Comparison of ENCODE assay signal across 8 cellular contexts in the genomic region with DNA sequence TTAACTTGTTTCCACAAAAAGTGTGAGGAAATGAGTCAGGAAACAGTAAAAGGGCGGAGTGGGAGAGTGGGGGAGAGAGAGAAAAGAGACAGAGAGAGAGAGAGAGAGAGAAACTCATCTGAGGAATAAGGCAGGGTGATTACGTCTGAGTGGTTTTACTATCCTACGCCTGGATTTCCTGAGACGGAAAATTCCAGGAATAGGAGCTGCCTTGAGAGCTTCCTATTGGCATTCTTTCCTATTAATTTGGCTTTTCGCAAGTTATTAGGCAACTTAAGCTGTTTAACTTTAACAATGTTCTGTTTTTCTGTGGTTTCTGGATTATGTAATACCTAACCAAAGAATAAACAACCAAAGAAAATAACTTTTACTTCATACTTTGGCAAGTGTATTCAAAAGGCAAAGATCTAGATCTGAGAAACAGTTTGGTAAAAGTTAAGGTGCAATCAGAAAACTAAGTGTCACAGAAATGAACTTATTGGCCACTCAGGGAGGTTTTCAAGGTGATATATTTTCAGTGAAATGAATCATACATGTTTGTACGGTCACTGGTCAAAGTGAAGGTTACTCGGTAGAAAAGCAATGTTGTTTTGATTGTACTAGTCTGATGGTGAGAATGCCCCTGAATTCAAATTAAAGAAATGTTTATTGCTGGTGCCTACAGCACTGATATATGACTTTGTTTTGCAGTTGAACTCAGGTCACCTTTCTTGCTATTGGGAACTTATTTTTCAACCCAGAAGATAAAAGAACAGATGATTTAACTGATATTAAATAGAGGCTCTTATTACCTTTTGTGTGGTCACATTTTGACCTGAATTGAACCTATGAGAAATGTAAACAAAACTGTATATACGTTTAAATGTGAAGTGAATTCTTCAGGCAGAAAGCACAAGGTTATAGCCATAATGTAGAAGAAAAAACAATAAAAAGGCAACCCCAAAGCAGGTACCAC. TPM values are rescaled to one million over a fixed set of nuclear protein-coding genes. Genes with fewer than 3 reads are reported as not detected.
A peak's percentile ranks its signal among the peaks of the same experiment; 100 is the strongest.
DNase-seq lines count a peak whose midpoint lies in the region; ATAC-seq, FAIRE-seq and TF ChIP-seq lines count a peak whose summit lies in the region.

No MANE protein-coding gene starts in this region.

- no peaks in the 10 kb centered on the region for H3K79me2 ChIP-seq in astrocyte (ENCODE audit: insufficient read depth, low read length)

- H3K4me3 Mint-ChIP-seq in CD8-positive, alpha-beta memory T cell: peak overlapping the region; percentile 65 to 84 (median 77)
- no peak overlapping the region for H3K4me3 Mint-ChIP-seq in astrocyte (ENCODE audit: unreplicated experiment)

- peak overlapping the region; percentile 35 for H3K9ac ChIP-seq in astrocyte (ENCODE audit: low read length)

- CTCF ChIA-PET in CD8-positive, alpha-beta memory T cell (lab: Charles Lee): interaction anchor here (1.8 kb wide), 1 partner anchor 9 kb away, joined by 5 read pairs; no protein-coding TSS in a partner anchor

- DNase-seq in CD8-positive, alpha-beta memory T cell: peak in 1 of 5 donors; percentile 5
- peak; percentile 70 for DNase-seq in NCI-H146 treated with DMSO at 0.1 percent for 48 hours (lab: John Stamatoyannopoulos, UW; ENCODE audit: unreplicated experiment)
- DNase-seq in astrocyte (ENCODE audit: low read depth): peak; percentile 96
- peak; percentile 94 for DNase-seq in kidney tubule cell (ENCODE audit: low spot score)
- DNase-seq in suprapubic skin (ENCODE audit: low spot score in 2 of 2): no peak
- no peak for DNase-seq in HuH-7 (ENCODE audit: low spot score)
- no peak for DNase-seq in epidermal melanocyte (ENCODE audit: insufficient read length, low spot score)

- peaks cover 17 to 25% (median 23%) of the 10 kb centered on the region in 3 donors for H3K4me1 Mint-ChIP-seq in CD8-positive, alpha-beta memory T cell
- peaks cover 15% of the 10 kb centered on the region for H3K4me1 Mint-ChIP-seq in astrocyte (ENCODE audit: low read depth, unreplicated experiment)

- H3K27ac Mint-ChIP-seq in CD8-positive, alpha-beta memory T cell: peak overlapping the region; percentile 31 to 92 (median 80)
- H3K27ac Mint-ChIP-seq in astrocyte (ENCODE audit: unreplicated experiment): peak overlapping the region; percentile 89

- ATAC-seq in GM21619 (IDR thresholded peaks at IDR 0.05; ENCODE audit: unreplicated experiment): peak; percentile 61

- peaks cover 0 to 3% (median 0%) of the 10 kb centered on the region in 5 donors for H3K9me3 Mint-ChIP-seq in CD8-positive, alpha-beta memory T cell
- H3K9me3 Mint-ChIP-seq in astrocyte (ENCODE audit: unreplicated experiment): peaks cover 7% of the 10 kb centered on the region

- no peak for FAIRE-seq in astrocyte (lab: Jason Lieb, UNC)

- TF ChIP-seq POLR2A in suprapubic skin (IDR thresholded peaks at IDR 0.05): no peak

- no peaks in the 10 kb centered on the region for H3K27me3 ChIP-seq in CD8-positive, alpha-beta memory T cell (ENCODE audit: insufficient read depth, low read length, poor library complexity, severe bottlenecking)
- no peaks in the 10 kb centered on the region for H3K27me3 ChIP-seq in astrocyte (ENCODE audit: insufficient read depth, low read length)
- H3K27me3 ChIP-seq in suprapubic skin: no peaks in the 10 kb centered on the region

- H4K20me1 ChIP-seq in astrocyte (ENCODE audit: insufficient read depth, low read length): no peaks in the 10 kb centered on the region

- 13% methylated on average over 8 of the region's 8 CpGs for WGBS in suprapubic skin

- H3K4me2 ChIP-seq in astrocyte (ENCODE audit: low read length): peak overlapping the region; percentile 72

- H3K9me3 ChIP-seq in CD8-positive, alpha-beta memory T cell (ENCODE audit: low read length): no peaks in the 10 kb centered on the region
- H3K9me3 ChIP-seq in astrocyte (ENCODE audit: insufficient read depth, low read depth, low read length): no peaks in the 10 kb centered on the region
- H3K9me3 ChIP-seq in suprapubic skin: no peaks in the 10 kb centered on the region

- H3K4me1 ChIP-seq in CD8-positive, alpha-beta memory T cell (ENCODE audit: insufficient read depth, low read length): peaks cover 16% of the 10 kb centered on the region
- H3K4me1 ChIP-seq in astrocyte (ENCODE audit: insufficient read depth, low read length) (peaks cover 17% of the 10 kb centered on the region), suprapubic skin (peaks cover 61% of the 10 kb centered on the region)

- TF ChIP-seq CTCF in astrocyte (IDR thresholded peaks at IDR 0.05; ENCODE audit: insufficient read depth, low read depth, low read length) (no peak), suprapubic skin (IDR thresholded peaks at IDR 0.05) (no peak)

- no peak overlapping the region for H2AFZ ChIP-seq in astrocyte (ENCODE audit: low read depth, low read length)

- H3K27ac ChIP-seq in CD8-positive, alpha-beta memory T cell (ENCODE audit: low read depth, low read length): no peak overlapping the region
- H3K27ac ChIP-seq in astrocyte (ENCODE audit: low read depth, low read length) (peak overlapping the region; percentile 23), suprapubic skin (peak overlapping the region; percentile 83)

- H3K27me3 Mint-ChIP-seq in CD8-positive, alpha-beta memory T cell: no peaks in the 10 kb centered on the region
- H3K27me3 Mint-ChIP-seq in astrocyte (ENCODE audit: low read depth, unreplicated experiment): no peaks in the 10 kb centered on the region

- POLR2A ChIA-PET in CD8-positive, alpha-beta memory T cell (lab: Charles Lee): no interaction called here

- H3K4me3 ChIP-seq in CD8-positive, alpha-beta memory T cell (ENCODE audit: low read length): no peak overlapping the region
- H3K4me3 ChIP-seq in astrocyte (ENCODE audit: insufficient read depth, low read depth, low read length): peak overlapping the region; percentile 20
- peak overlapping the region; percentile 17 for H3K4me3 ChIP-seq in suprapubic skin

- TF ChIP-seq EP300 in suprapubic skin (IDR thresholded peaks at IDR 0.05): no peak

- H3K36me3 Mint-ChIP-seq in CD8-positive, alpha-beta memory T cell: peaks cover 0 to 5% (median 0%) of the 10 kb centered on the region in 3 donors
- H3K36me3 Mint-ChIP-seq in astrocyte (ENCODE audit: low read depth, unreplicated experiment): no peaks in the 10 kb centered on the region

- H3K36me3 ChIP-seq in CD8-positive, alpha-beta memory T cell (ENCODE audit: insufficient read depth, low read length): no peaks in the 10 kb centered on the region
- no peaks in the 10 kb centered on the region for H3K36me3 ChIP-seq in astrocyte (ENCODE audit: insufficient read depth, low read length)
- H3K36me3 ChIP-seq in suprapubic skin: no peaks in the 10 kb centered on the region

RNA-seq across cellular contexts. Expression of a gene that starts 39.9 kb away (rescaled TPM):
- 10 to 100 TPM; 38.2 to 41.9 TPM for total RNA-seq in CD8-positive, alpha-beta memory T cell
- polyA plus RNA-seq in CD8-positive, alpha-beta memory T cell: 48.1 TPM
- 1.8 and 6.1 TPM in 2 replicates for total RNA-seq in astrocyte
- total RNA-seq in suprapubic skin: 10 to 100 TPM; 56.7 to 88.7 (median 66.3) TPM

Comparison
In these comparisons a context has a peak if more than half of its experiments do, and no peak if none do; other contexts are left out.
1. DNase-seq: peak in NCI-H146 treated with DMSO at 0.1 percent for 48 hours (single experiment), astrocyte (single experiment) and kidney tubule cell (single experiment); none in suprapubic skin (0 of 2), HuH-7 (single experiment) and epidermal melanocyte (single experiment).